In genomic region chr11:101741479-101742175, GRCh38 we compare ENCODE assay signal across 25 cellular contexts.
"Had no signal": no experiment of that assay in that cellular context is flagged by ENCODE, and none has a peak within 500 bp of the region (broad histone marks: within the 10 kb centered on the region; RNA-seq: fewer than 3 reads in every experiment).

No MANE protein-coding gene starts in this region.

- H3K4me1 Mint-ChIP-seq: activated CD4-positive, alpha-beta T cell treated with anti-CD3 and anti-CD28 coated beads, Interleukin-2, amount 10 ng/mL, durations not matched to agents 24 days and 14 days; activated CD8-positive, alpha-beta memory T cell treated with anti-CD3 and anti-CD28 coated beads, Interleukin-2, amount 10 ng/mL, durations not matched to agents 7 days and 5 days; activated naive CD4-positive, alpha-beta T cell treated with anti-CD3 and anti-CD28 coated beads, Interleukin-2, amount 50 U/mL, for 24 hours; T-helper 17 cell had no signal

- H3K27ac Mint-ChIP-seq: activated CD4-positive, alpha-beta T cell treated with anti-CD3 and anti-CD28 coated beads, Interleukin-2, amount 10 ng/mL, durations not matched to agents 24 days and 14 days; activated CD8-positive, alpha-beta memory T cell treated with anti-CD3 and anti-CD28 coated beads, Interleukin-2, amount 10 ng/mL, durations not matched to agents 7 days and 5 days; activated naive CD4-positive, alpha-beta T cell treated with anti-CD3 and anti-CD28 coated beads, Interleukin-2, amount 50 U/mL, for 24 hours; activated T-cell treated with anti-CD3 and anti-CD28 coated beads, Interleukin-2, amount 50 U/mL, for 24 hours; activated T-helper 1 cell treated with anti-CD3 and anti-CD28 coated beads, Interleukin-12 subunit alpha, Interleukin-12 subunit beta, Interleukin-2, Interleukin-4 antibody, amounts not matched to agents 30 ng/mL and 10 ng/mL and 1 ng/mL, durations not matched to agents 14 hours and 24 hours and 36 hours; T-helper 17 cell; WTC11 had no signal

- H3K4me3 Mint-ChIP-seq: activated CD4-positive, alpha-beta T cell treated with anti-CD3 and anti-CD28 coated beads, Interleukin-2, amount 10 ng/mL, durations not matched to agents 24 days and 14 days; activated CD8-positive, alpha-beta memory T cell treated with anti-CD3 and anti-CD28 coated beads, Interleukin-2, amount 10 ng/mL, durations not matched to agents 7 days and 5 days; activated naive CD4-positive, alpha-beta T cell treated with anti-CD3 and anti-CD28 coated beads, Interleukin-2, amount 50 U/mL, for 24 hours; activated T-cell treated with anti-CD3 and anti-CD28 coated beads, Interleukin-2, amount 50 U/mL, for 24 hours; activated T-helper 1 cell treated with anti-CD3 and anti-CD28 coated beads, Interleukin-12 subunit alpha, Interleukin-12 subunit beta, Interleukin-2, Interleukin-4 antibody, amounts not matched to agents 30 ng/mL and 10 ng/mL and 1 ng/mL, durations not matched to agents 14 hours and 24 hours and 36 hours; brain; T-helper 17 cell; WTC11 had no signal

- H3K27me3 Mint-ChIP-seq: activated CD4-positive, alpha-beta T cell treated with anti-CD3 and anti-CD28 coated beads, Interleukin-2, amount 10 ng/mL, durations not matched to agents 24 days and 14 days; activated CD8-positive, alpha-beta memory T cell treated with anti-CD3 and anti-CD28 coated beads, Interleukin-2, amount 10 ng/mL, durations not matched to agents 7 days and 5 days; activated naive CD4-positive, alpha-beta T cell treated with anti-CD3 and anti-CD28 coated beads, Interleukin-2, amount 50 U/mL, for 24 hours; activated T-cell treated with anti-CD3 and anti-CD28 coated beads, Interleukin-2, amount 50 U/mL, for 24 hours; brain; T-helper 17 cell had no signal

- H3K4me1 ChIP-seq: ascending aorta, Peyer's patch had no signal

- H3K4me3 ChIP-seq: ascending aorta, Peyer's patch had no signal

- H3K27me3 ChIP-seq: ascending aorta, Peyer's patch had no signal

- H3K9me3 Mint-ChIP-seq: activated naive CD4-positive, alpha-beta T cell treated with anti-CD3 and anti-CD28 coated beads, Interleukin-2, amount 50 U/mL, for 24 hours; activated T-cell treated with anti-CD3 and anti-CD28 coated beads, Interleukin-2, amount 50 U/mL, for 24 hours; activated T-helper 1 cell treated with anti-CD3 and anti-CD28 coated beads, Interleukin-12 subunit alpha, Interleukin-12 subunit beta, Interleukin-2, Interleukin-4 antibody, amounts not matched to agents 30 ng/mL and 10 ng/mL and 1 ng/mL, durations not matched to agents 14 hours and 24 hours and 36 hours; brain had no signal

- ATAC-seq: activated CD8-positive, alpha-beta memory T cell treated with anti-CD3 and anti-CD28 coated beads, Interleukin-2, amount 10 ng/mL, durations not matched to agents 7 days and 5 days; T-helper 17 cell; WTC11 had no signal

- H3K36me3 Mint-ChIP-seq: activated CD8-positive, alpha-beta memory T cell treated with anti-CD3 and anti-CD28 coated beads, Interleukin-2, amount 10 ng/mL, durations not matched to agents 7 days and 5 days; activated naive CD4-positive, alpha-beta T cell treated with anti-CD3 and anti-CD28 coated beads, Interleukin-2, amount 50 U/mL, for 24 hours; brain; WTC11 had no signal

- DNase-seq: activated CD4-positive, alpha-beta T cell treated with anti-CD3 and anti-CD28 coated beads for 1 hour; activated CD4-positive, alpha-beta T cell treated with anti-CD3 and anti-CD28 coated beads, Interleukin-2, amount 10 ng/mL, durations not matched to agents 24 days and 14 days; activated CD4-positive, alpha-beta T cell treated with anti-CD3 and anti-CD28 coated beads, Interleukin-2, amount 50 U/mL, for 48 hours; activated CD8-positive, alpha-beta memory T cell treated with anti-CD3 and anti-CD28 coated beads, Interleukin-2, amount 10 ng/mL, durations not matched to agents 7 days and 5 days; activated effector memory CD4-positive, alpha-beta T cell treated with Interleukin-2 at 50 U/mL for 16 hours; activated naive CD4-positive, alpha-beta T cell; activated T-cell treated with anti-CD3 and anti-CD28 coated beads, Interleukin-2, amount 50 U/mL, for 24 hours; amniotic stem cell; cerebellar nuclear complex; Karpas-422; NCI-H1048; NCI-H146; NCI-H2029; NCI-H2107; NCI-H510A treated with DMSO at 0.1 percent for 48 hours; NCI-H69; Peyer's patch; SIG-M5; T-helper 17 cell; T-helper 9 cell had no signal

- H3K36me3 ChIP-seq: ascending aorta, Peyer's patch had no signal

- H3K9me3 ChIP-seq: ascending aorta, Peyer's patch had no signal

- H3K27ac ChIP-seq: ascending aorta, Peyer's patch had no signal
